ENCODE assay signal across 1 cellular context in the genomic region with DNA sequence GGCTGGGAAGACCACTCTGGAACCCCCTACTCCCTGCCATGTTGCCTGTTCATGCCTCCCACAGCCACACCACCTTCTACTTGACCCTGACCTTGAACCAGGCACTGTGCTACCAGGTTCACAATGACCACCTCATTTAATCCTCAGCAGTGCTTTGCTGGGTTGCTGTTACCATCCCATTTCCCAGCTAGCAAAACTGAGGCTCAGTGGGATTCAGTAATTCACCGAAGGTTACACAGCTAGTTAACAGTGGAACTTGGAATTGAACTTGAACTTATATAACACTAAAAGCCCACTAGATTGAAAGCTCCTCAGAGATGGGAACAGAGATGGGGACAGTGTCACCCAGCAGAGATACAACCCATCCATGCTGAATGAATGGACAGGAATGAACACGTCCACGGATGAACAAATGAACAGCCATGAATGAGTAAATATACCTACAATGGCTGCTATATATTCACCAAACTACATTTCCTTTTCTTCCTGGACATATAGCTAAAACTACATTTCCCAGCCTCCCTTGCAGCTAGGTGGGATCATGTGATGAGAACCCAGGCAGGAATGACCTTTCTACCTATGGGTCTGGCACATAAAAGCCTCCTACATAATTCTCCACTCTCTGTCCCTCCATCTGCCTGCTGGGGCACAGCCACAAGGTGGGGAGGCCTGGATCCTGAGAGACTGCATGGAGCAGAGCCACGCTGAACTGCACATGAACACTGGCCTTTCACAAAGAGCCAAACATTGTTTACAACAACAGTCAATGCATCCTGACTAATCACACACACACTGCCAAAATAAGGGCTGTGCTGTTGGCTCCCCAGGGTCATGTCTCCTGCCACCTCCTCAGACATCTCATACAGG.
A peak's percentile ranks its signal among the peaks of the same experiment; 100 is the strongest.
TF ChIP-seq lines count a peak whose summit lies in the region.

No MANE protein-coding gene starts in this region.

TF ChIP-seq in HepG2, 621 proteins besides CTCF, POLR2A, EP300 and RAD21 (continued from another document and continues in another):
- TF ChIP-seq, protein P1, sequence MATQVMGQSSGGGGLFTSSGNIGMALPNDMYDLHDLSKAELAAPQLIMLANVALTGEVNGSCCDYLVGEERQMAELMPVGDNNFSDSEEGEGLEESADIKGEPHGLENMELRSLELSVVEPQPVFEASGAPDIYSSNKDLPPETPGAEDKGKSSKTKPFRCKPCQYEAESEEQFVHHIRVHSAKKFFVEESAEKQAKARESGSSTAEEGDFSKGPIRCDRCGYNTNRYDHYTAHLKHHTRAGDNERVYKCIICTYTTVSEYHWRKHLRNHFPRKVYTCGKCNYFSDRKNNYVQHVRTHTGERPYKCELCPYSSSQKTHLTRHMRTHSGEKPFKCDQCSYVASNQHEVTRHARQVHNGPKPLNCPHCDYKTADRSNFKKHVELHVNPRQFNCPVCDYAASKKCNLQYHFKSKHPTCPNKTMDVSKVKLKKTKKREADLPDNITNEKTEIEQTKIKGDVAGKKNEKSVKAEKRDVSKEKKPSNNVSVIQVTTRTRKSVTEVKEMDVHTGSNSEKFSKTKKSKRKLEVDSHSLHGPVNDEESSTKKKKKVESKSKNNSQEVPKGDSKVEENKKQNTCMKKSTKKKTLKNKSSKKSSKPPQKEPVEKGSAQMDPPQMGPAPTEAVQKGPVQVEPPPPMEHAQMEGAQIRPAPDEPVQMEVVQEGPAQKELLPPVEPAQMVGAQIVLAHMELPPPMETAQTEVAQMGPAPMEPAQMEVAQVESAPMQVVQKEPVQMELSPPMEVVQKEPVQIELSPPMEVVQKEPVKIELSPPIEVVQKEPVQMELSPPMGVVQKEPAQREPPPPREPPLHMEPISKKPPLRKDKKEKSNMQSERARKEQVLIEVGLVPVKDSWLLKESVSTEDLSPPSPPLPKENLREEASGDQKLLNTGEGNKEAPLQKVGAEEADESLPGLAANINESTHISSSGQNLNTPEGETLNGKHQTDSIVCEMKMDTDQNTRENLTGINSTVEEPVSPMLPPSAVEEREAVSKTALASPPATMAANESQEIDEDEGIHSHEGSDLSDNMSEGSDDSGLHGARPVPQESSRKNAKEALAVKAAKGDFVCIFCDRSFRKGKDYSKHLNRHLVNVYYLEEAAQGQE (IDR thresholded peaks at IDR 0.05; ENCODE audit: borderline replicate concordance in 1 of 2, low read depth in 1 of 2, low read length in 2 of 2): no peak
- TF ChIP-seq ELF1 (CRISPR knock-in tag; IDR thresholded peaks at IDR 0.05): 0 out of 2 replicates have a peak, but pooled peaks have one; percentile 28
- peak; percentile 75 for TF ChIP-seq HCFC1 (IDR thresholded peaks at IDR 0.05; ENCODE audit: low read depth, low read length)
- TF ChIP-seq ZFP62 (CRISPR knock-in tag; IDR thresholded peaks at IDR 0.05): no peak
- no peak for TF ChIP-seq ZNF264 (CRISPR knock-in tag; IDR thresholded peaks at IDR 0.05)
- no peak for TF ChIP-seq SRF (IDR thresholded peaks at IDR 0.05; ENCODE audit: low read depth, low read length)
- no peak for TF ChIP-seq MEF2D (CRISPR knock-in tag; IDR thresholded peaks at IDR 0.05)
- TF ChIP-seq, protein P2, sequence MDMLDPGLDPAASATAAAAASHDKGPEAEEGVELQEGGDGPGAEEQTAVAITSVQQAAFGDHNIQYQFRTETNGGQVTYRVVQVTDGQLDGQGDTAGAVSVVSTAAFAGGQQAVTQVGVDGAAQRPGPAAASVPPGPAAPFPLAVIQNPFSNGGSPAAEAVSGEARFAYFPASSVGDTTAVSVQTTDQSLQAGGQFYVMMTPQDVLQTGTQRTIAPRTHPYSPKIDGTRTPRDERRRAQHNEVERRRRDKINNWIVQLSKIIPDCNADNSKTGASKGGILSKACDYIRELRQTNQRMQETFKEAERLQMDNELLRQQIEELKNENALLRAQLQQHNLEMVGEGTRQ (IDR thresholded peaks at IDR 0.05; ENCODE audit: low read depth, low read length): peak; percentile 52
- TF ChIP-seq, protein P2 (CRISPR knock-in tag; IDR thresholded peaks at IDR 0.05; ENCODE audit: borderline replicate concordance): peak; percentile 89; the same call in 1 of the 2 replicates
- no peak for TF ChIP-seq MIER3 (CRISPR knock-in tag; IDR thresholded peaks at IDR 0.05; ENCODE audit: borderline replicate concordance)
- no peak for TF ChIP-seq EEA1 (CRISPR knock-in tag; IDR thresholded peaks at IDR 0.05; ENCODE audit: borderline replicate concordance)
- TF ChIP-seq ZNF333 (CRISPR knock-in tag; IDR thresholded peaks at IDR 0.05; ENCODE audit: borderline replicate concordance): peak; percentile 98
- no peak for TF ChIP-seq ZBTB3 (CRISPR knock-in tag; IDR thresholded peaks at IDR 0.05; ENCODE audit: borderline replicate concordance, low read depth)
- TF ChIP-seq, protein P3, sequence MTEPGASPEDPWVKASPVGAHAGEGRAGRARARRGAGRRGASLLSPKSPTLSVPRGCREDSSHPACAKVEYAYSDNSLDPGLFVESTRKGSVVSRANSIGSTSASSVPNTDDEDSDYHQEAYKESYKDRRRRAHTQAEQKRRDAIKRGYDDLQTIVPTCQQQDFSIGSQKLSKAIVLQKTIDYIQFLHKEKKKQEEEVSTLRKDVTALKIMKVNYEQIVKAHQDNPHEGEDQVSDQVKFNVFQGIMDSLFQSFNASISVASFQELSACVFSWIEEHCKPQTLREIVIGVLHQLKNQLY (CRISPR knock-in tag; IDR thresholded peaks at IDR 0.05): no peak
- TF ChIP-seq KAT8 (CRISPR knock-in tag; IDR thresholded peaks at IDR 0.05): 0 out of 2 replicates have a peak, but pooled peaks have one; percentile 38
- peak; percentile 24; the same call in 1 of the 2 replicates for TF ChIP-seq HOXA3 (CRISPR knock-in tag; IDR thresholded peaks at IDR 0.05)
- TF ChIP-seq, protein P4, sequence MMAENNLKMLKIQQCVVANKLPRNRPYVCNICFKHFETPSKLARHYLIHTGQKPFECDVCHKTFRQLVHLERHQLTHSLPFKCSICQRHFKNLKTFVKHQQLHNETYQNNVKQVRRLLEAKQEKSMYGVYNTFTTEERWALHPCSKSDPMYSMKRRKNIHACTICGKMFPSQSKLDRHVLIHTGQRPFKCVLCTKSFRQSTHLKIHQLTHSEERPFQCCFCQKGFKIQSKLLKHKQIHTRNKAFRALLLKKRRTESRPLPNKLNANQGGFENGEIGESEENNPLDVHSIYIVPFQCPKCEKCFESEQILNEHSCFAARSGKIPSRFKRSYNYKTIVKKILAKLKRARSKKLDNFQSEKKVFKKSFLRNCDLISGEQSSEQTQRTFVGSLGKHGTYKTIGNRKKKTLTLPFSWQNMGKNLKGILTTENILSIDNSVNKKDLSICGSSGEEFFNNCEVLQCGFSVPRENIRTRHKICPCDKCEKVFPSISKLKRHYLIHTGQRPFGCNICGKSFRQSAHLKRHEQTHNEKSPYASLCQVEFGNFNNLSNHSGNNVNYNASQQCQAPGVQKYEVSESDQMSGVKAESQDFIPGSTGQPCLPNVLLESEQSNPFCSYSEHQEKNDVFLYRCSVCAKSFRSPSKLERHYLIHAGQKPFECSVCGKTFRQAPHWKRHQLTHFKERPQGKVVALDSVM (CRISPR knock-in tag; IDR thresholded peaks at IDR 0.05): no peak
- TF ChIP-seq HNF4A (CRISPR knock-in tag; IDR thresholded peaks at IDR 0.05): peak; percentile 63
- TF ChIP-seq, protein P5, sequence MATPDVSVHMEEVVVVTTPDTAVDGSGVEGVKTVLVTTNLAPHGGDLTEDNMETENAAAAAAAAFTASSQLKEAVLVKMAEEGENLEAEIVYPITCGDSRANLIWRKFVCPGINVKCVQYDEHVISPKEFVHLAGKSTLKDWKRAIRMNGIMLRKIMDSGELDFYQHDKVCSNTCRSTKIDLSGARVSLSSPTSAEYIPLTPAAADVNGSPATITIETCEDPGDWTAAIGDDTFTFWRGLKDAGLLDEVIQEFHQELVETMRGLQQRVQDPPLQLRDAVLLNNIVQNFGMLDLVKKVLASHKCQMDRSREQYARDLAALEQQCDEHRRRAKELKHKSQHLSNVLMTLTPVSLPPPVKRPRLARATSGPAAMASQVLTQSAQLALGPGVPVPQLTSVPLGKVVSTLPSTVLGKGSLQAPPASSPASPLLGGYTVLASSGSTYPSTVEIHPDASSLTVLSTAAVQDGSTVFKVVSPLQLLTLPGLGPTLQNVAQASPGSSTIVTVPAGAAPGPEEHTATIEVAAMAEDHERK (CRISPR knock-in tag; IDR thresholded peaks at IDR 0.05; ENCODE audit: low read depth): no peak
- TF ChIP-seq, protein P6, sequence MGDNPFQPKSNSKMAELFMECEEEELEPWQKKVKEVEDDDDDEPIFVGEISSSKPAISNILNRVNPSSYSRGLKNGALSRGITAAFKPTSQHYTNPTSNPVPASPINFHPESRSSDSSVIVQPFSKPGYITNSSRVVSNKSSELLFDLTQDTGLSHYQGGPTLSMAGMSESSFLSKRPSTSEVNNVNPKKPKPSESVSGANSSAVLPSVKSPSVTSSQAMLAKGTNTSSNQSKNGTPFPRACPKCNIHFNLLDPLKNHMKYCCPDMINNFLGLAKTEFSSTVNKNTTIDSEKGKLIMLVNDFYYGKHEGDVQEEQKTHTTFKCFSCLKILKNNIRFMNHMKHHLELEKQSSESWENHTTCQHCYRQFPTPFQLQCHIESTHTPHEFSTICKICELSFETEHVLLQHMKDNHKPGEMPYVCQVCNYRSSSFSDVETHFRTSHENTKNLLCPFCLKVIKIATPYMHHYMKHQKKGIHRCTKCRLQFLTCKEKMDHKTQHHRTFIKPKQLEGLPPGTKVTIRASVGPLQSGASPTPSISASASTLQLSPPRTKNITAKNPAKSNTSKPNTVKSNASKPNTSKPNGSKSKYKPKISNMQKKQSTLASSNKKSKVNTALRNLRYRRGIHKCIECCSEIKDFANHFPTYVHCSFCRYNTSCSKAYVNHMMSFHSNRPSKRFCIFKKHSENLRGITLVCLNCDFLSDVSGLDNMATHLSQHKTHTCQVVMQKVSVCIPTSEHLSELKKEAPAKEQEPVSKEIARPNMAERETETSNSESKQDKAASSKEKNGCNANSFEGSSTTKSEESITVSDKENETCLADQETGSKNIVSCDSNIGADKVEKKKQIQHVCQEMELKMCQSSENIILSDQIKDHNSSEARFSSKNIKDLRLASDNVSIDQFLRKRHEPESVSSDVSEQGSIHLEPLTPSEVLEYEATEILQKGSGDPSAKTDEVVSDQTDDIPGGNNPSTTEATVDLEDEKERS (CRISPR knock-in tag; IDR thresholded peaks at IDR 0.05): 0 out of 2 replicates have a peak, but pooled peaks have one; percentile 27
- peak; percentile 64; the same call in 1 of the 2 replicates for TF ChIP-seq BRD4 (CRISPR knock-in tag; IDR thresholded peaks at IDR 0.05)
- no peak for TF ChIP-seq ZNF101 (CRISPR knock-in tag; IDR thresholded peaks at IDR 0.05; ENCODE audit: borderline replicate concordance, low read depth)
- TF ChIP-seq AKAP8 (CRISPR knock-in tag; IDR thresholded peaks at IDR 0.05): no peak
- TF ChIP-seq, protein P7, sequence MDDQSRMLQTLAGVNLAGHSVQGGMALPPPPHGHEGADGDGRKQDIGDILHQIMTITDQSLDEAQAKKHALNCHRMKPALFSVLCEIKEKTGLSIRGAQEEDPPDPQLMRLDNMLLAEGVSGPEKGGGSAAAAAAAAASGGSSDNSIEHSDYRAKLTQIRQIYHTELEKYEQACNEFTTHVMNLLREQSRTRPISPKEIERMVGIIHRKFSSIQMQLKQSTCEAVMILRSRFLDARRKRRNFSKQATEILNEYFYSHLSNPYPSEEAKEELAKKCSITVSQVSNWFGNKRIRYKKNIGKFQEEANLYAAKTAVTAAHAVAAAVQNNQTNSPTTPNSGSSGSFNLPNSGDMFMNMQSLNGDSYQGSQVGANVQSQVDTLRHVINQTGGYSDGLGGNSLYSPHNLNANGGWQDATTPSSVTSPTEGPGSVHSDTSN (CRISPR knock-in tag; IDR thresholded peaks at IDR 0.05; ENCODE audit: borderline replicate concordance): no peak
- no peak for TF ChIP-seq JUN (CRISPR knock-in tag; IDR thresholded peaks at IDR 0.05)
- no peak for TF ChIP-seq REPIN1 (CRISPR knock-in tag; IDR thresholded peaks at IDR 0.05; ENCODE audit: borderline replicate concordance, low read depth)
- peak; percentile 97 for TF ChIP-seq THAP11 (CRISPR knock-in tag; IDR thresholded peaks at IDR 0.05)
- TF ChIP-seq, protein P8, sequence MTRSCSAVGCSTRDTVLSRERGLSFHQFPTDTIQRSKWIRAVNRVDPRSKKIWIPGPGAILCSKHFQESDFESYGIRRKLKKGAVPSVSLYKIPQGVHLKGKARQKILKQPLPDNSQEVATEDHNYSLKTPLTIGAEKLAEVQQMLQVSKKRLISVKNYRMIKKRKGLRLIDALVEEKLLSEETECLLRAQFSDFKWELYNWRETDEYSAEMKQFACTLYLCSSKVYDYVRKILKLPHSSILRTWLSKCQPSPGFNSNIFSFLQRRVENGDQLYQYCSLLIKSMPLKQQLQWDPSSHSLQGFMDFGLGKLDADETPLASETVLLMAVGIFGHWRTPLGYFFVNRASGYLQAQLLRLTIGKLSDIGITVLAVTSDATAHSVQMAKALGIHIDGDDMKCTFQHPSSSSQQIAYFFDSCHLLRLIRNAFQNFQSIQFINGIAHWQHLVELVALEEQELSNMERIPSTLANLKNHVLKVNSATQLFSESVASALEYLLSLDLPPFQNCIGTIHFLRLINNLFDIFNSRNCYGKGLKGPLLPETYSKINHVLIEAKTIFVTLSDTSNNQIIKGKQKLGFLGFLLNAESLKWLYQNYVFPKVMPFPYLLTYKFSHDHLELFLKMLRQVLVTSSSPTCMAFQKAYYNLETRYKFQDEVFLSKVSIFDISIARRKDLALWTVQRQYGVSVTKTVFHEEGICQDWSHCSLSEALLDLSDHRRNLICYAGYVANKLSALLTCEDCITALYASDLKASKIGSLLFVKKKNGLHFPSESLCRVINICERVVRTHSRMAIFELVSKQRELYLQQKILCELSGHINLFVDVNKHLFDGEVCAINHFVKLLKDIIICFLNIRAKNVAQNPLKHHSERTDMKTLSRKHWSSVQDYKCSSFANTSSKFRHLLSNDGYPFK (CRISPR knock-in tag; IDR thresholded peaks at IDR 0.05; ENCODE audit: borderline replicate concordance): no peak
- TF ChIP-seq NR2F6 (IDR thresholded peaks at IDR 0.05): 0 out of 2 replicates have a peak, but pooled peaks have one; percentile 28
- 0 out of 2 replicates have a peak, but pooled peaks have one; percentile 19 for TF ChIP-seq NR2F6 (CRISPR knock-in tag; IDR thresholded peaks at IDR 0.05)
- peak; percentile 29 for TF ChIP-seq TEAD3 (CRISPR knock-in tag; optimal IDR thresholded peaks at IDR 0.05; ENCODE audit: borderline replicate concordance)
- TF ChIP-seq PHF20 (CRISPR knock-in tag; IDR thresholded peaks at IDR 0.05): peak; percentile 45; the same call in 1 of the 2 replicates
- no peak for TF ChIP-seq ZNF331 (CRISPR knock-in tag; IDR thresholded peaks at IDR 0.05)
- TF ChIP-seq PRMT3 (CRISPR knock-in tag; IDR thresholded peaks at IDR 0.05; ENCODE audit: borderline replicate concordance, low read depth): no peak
- no peak for TF ChIP-seq ZFP90 (CRISPR knock-in tag; IDR thresholded peaks at IDR 0.05; ENCODE audit: borderline replicate concordance)
- TF ChIP-seq NFRKB (IDR thresholded peaks at IDR 0.05): no peak
- TF ChIP-seq ZNF136 (CRISPR knock-in tag; IDR thresholded peaks at IDR 0.05; ENCODE audit: low read depth): no peak
- TF ChIP-seq YEATS2 (CRISPR knock-in tag; IDR thresholded peaks at IDR 0.05; ENCODE audit: borderline replicate concordance): no peak
